In the genomic region with DNA sequence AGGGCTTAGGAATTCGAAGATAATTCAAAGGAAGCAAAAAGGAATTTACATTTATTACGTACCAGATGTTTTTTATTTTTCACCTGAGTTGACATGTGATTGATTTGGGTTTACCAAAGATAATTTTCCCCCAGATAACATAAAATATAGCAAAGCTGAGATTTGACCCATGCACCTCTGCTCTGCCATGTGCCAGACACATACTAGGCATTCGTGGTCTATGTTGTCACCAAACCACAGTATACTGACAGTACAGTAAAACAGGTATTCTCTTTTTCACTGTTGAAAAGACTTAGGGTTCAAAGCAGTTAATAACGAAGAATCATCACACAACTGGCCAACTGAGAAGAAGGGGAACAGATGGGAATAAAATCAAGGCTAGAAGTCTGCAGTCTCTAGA, we compare ENCODE assay signal across 22 cellular contexts.
"Had no signal": no experiment of that assay in that cellular context is flagged by ENCODE, and none has a peak within 500 bp of the region (broad histone marks: within the 10 kb centered on the region; RNA-seq: fewer than 3 reads in every experiment).

No MANE protein-coding gene starts in this region.

- ATAC-seq: effector memory CD8-positive, alpha-beta T cell; left ventricle myocardium superior; lower lobe of right lung; natural killer cell; right lobe of liver had no signal

- H3K4me1 Mint-ChIP-seq: natural killer cell had no signal

- H3K9me3 ChIP-seq: lower lobe of right lung, neutrophil, right lobe of liver, testis, tibial artery had no signal

- H3K36me3 ChIP-seq: neutrophil, right lobe of liver had no signal

- H2AFZ ChIP-seq: parathyroid adenoma had no signal

- H3K36me3 Mint-ChIP-seq: natural killer cell had no signal

- H3K4me3 Mint-ChIP-seq: effector memory CD8-positive, alpha-beta T cell; natural killer cell; neural crest cell; type B pancreatic cell had no signal

- H3K27ac ChIP-seq: lower lobe of right lung, neutrophil, parathyroid adenoma, right lobe of liver, testis, tibial artery had no signal

- DNase-seq: cortex of kidney; effector memory CD8-positive, alpha-beta T cell; hypothalamus; left ventricle myocardium superior; lower lobe of right lung; natural killer cell; right lobe of liver; small intestine; stimulated activated CD4-positive, alpha-beta T cell treated with anti-CD3 and anti-CD28 coated beads, Interleukin-15, amount 100 ng/mL, for 24 hours; stimulated activated CD4-positive, alpha-beta T cell treated with anti-CD3 and anti-CD28 coated beads, Interleukin-2, amount 100 ng/mL, for 48 hours; stimulated activated naive CD4-positive, alpha-beta T cell; substantia nigra; testis; tibial artery had no signal

- H3K27me3 Mint-ChIP-seq: progenitor cell of endocrine pancreas, type B pancreatic cell had no signal

- FAIRE-seq: endometrium, frontal cortex, keratinocyte, small intestine had no signal

- H3K27me3 ChIP-seq: neutrophil, right lobe of liver, testis, tibial artery had no signal

- H3K4me3 ChIP-seq: lower lobe of right lung, right lobe of liver, testis, tibial artery had no signal

- H3K4me1 ChIP-seq: lower lobe of right lung, parathyroid adenoma, right lobe of liver, testis, tibial artery had no signal

- H3K79me2 ChIP-seq: parathyroid adenoma had no signal

- H3K9me3 Mint-ChIP-seq: effector memory CD8-positive, alpha-beta T cell; natural killer cell; type B pancreatic cell had no signal

- H3K27ac Mint-ChIP-seq: effector memory CD8-positive, alpha-beta T cell; natural killer cell; progenitor cell of endocrine pancreas; type B pancreatic cell had no signal
